ENCODE assay signal across 21 cellular contexts in genomic region chr1:61770131-61770530, GRCh38.
"Had no signal": no experiment of that assay in that cellular context is flagged by ENCODE, and none has a peak within 500 bp of the region (broad histone marks: within the 10 kb centered on the region; RNA-seq: fewer than 3 reads in every experiment).

No MANE protein-coding gene starts in this region.

- DNase-seq: dermis blood vessel endothelial cell; dorsolateral prefrontal cortex; effector CD4-positive, alpha-beta T cell; effector memory CD4-positive, alpha-beta T cell; esophagus squamous epithelium; foreskin fibroblast; foreskin melanocyte; gastrocnemius medialis; glutamatergic neuron; head of caudate nucleus; heart right ventricle; hippocampal formation; left cardiac atrium; left lung; left ventricle myocardium superior; lower lobe of right lung; mesenchymal stem cell; mucosa of descending colon; naive B cell; naive thymus-derived CD8-positive, alpha-beta T cell had no signal

- H3K4me3 ChIP-seq: coronary artery, dorsolateral prefrontal cortex, esophagus squamous epithelium, gastrocnemius medialis, heart right ventricle, left lung, lower lobe of right lung, mucosa of descending colon had no signal

- H3K27ac ChIP-seq: coronary artery, dorsolateral prefrontal cortex, esophagus squamous epithelium, gastrocnemius medialis, heart right ventricle, left lung, lower lobe of right lung had no signal

- H3K4me1 ChIP-seq: esophagus squamous epithelium, gastrocnemius medialis, heart right ventricle, left lung, lower lobe of right lung had no signal

- ATAC-seq: gastrocnemius medialis; heart right ventricle; left cardiac atrium; left lung; left ventricle myocardium superior; lower lobe of right lung; mucosa of descending colon; naive thymus-derived CD8-positive, alpha-beta T cell had no signal

- H3K9me3 ChIP-seq: esophagus squamous epithelium, gastrocnemius medialis, heart right ventricle, left lung, lower lobe of right lung, mucosa of descending colon had no signal

- H3K27me3 ChIP-seq: dorsolateral prefrontal cortex, esophagus squamous epithelium, gastrocnemius medialis, heart right ventricle, left lung had no signal
